Comparison of ENCODE assay signal across 14 cellular contexts in the genomic region with DNA sequence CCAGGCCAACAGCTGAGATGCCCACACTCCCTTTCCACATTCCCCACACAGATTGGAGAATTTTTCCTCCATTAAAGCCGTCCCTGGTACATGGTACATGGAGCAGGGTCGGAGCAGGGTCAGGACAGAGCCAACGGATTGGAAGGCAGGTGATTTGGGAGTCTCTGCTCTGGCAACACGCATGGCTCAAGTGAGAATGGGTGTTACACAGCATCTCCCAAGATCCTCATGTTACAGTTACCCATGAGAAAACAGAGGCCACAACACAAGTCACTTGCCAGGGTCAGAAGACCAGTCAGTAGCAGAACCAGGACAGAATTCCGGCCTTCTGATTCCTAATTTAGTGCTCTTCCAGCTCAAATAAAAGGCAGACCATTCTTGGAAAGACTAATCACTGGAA. TPM values are rescaled to one million over a fixed set of nuclear protein-coding genes. Genes with fewer than 3 reads are reported as not detected.
A peak's percentile ranks its signal among the peaks of the same experiment; 100 is the strongest.
DNase-seq lines count a peak whose midpoint lies in the region; ATAC-seq and TF ChIP-seq lines count a peak whose summit lies in the region.
"Had no signal": no experiment of that assay in that cellular context is flagged by ENCODE, and none has a peak within 500 bp of the region (broad histone marks: within the 10 kb centered on the region; RNA-seq: fewer than 3 reads in every experiment).

No MANE protein-coding gene starts in this region.

- H3K27ac Mint-ChIP-seq in neural crest cell (ENCODE audit: unreplicated experiment) (peak overlapping the region; percentile 57), glutamatergic neuron (ENCODE audit: unreplicated experiment) (no peak overlapping the region)
- H3K27ac Mint-ChIP-seq: progenitor cell of endocrine pancreas; T-helper 2 cell treated with Interferon-gamma antibody and Interleukin-4, amounts not matched to agents 5 μg/mL and 100 μg/mL, for 36 hours had no signal

- H3K4me1 ChIP-seq in SJCRH30: peaks cover 18% of the 10 kb centered on the region
- peaks cover 17% of the 10 kb centered on the region for H3K4me1 ChIP-seq in fibroblast of lung (ENCODE audit: control insufficient read depth, extremely low read depth, insufficient read depth, low read length)
- no peaks in the 10 kb centered on the region for H3K4me1 ChIP-seq in thyroid gland
- H3K4me1 ChIP-seq in Karpas-422 (ENCODE audit: low read length): no peaks in the 10 kb centered on the region

- no peaks in the 10 kb centered on the region for H4K20me1 ChIP-seq in fibroblast of lung (ENCODE audit: control insufficient read depth, extremely low read depth, insufficient read depth, low read length)
- no peaks in the 10 kb centered on the region for H4K20me1 ChIP-seq in Karpas-422 (ENCODE audit: insufficient read depth, low read depth, low read length)

- H2AFZ ChIP-seq in fibroblast of lung (ENCODE audit: low read length) (peak overlapping the region; percentile 81), Karpas-422 (ENCODE audit: low read length) (no peak overlapping the region)

- TF ChIP-seq CTCF in fibroblast of lung (conservative IDR thresholded peaks at IDR 0.05 in 1 of 2, IDR thresholded peaks at IDR 0.05 in 1 of 2; ENCODE audit: low read depth in 1 of 2, low read length in 2 of 2) (no peak), neural crest cell (conservative IDR thresholded peaks at IDR 0.05) (no peak), thyroid gland (IDR thresholded peaks at IDR 0.05) (no peak), glutamatergic neuron (IDR thresholded peaks at IDR 0.05; ENCODE audit: partially characterized antibody, unreplicated experiment) (no peak)

- 78 to 89% methylated on average over 5 of the region's 5 CpGs for WGBS in thyroid gland, 2 donors

- H3K79me2 ChIP-seq in fibroblast of lung (ENCODE audit: control insufficient read depth, insufficient read depth, low read length) (no peaks in the 10 kb centered on the region), Karpas-422 (ENCODE audit: low read length) (no peaks in the 10 kb centered on the region)

- H3K27me3 Mint-ChIP-seq in neural crest cell (ENCODE audit: low read depth) (no peaks in the 10 kb centered on the region), glutamatergic neuron (ENCODE audit: unreplicated experiment) (no peaks in the 10 kb centered on the region)
- H3K27me3 Mint-ChIP-seq: progenitor cell of endocrine pancreas had no signal

- no peaks in the 10 kb centered on the region for H3K9me3 Mint-ChIP-seq in neural crest cell
- H3K9me3 Mint-ChIP-seq in glutamatergic neuron (ENCODE audit: unreplicated experiment): peaks cover 3% of the 10 kb centered on the region
- H3K9me3 Mint-ChIP-seq: T-helper 2 cell treated with Interferon-gamma antibody and Interleukin-4, amounts not matched to agents 5 μg/mL and 100 μg/mL, for 36 hours had no signal

- TF ChIP-seq POLR2A in thyroid gland (IDR thresholded peaks at IDR 0.05): no peak

- no peaks in the 10 kb centered on the region for H3K9me2 ChIP-seq in Karpas-422 (replicated peaks; ENCODE audit: insufficient read depth, low read length)

- H3K4me1 Mint-ChIP-seq in neural crest cell (no peaks in the 10 kb centered on the region), glutamatergic neuron (ENCODE audit: low read depth, unreplicated experiment) (no peaks in the 10 kb centered on the region)

- H3K4me3 ChIP-seq in SJCRH30 (no peak overlapping the region), fibroblast of lung (replicated peaks in 1 of 4; ENCODE audit: control extremely low read depth in 1 of 4, insufficient read depth in 1 of 4, low read depth in 3 of 4, low read length in 4 of 4) (no peak overlapping the region), thyroid gland (replicated peaks in 1 of 3) (no peak overlapping the region), Karpas-422 (ENCODE audit: low read length) (no peak overlapping the region)
- H3K4me3 ChIP-seq: K562 had no signal

- no peak for ATAC-seq in GM18867 (IDR thresholded peaks at IDR 0.05; ENCODE audit: unreplicated experiment)
- no peak for ATAC-seq in HG02885 (IDR thresholded peaks at IDR 0.05; ENCODE audit: poor library complexity, unreplicated experiment)

- DNase-seq in SJCRH30: no peak
- DNase-seq in fibroblast of lung (ENCODE audit: low read depth in 2 of 2): peak; percentile 38 to 45
- no peak for DNase-seq in neural crest cell (ENCODE audit: low read depth, low spot score)
- DNase-seq in thyroid gland: no peak
- no peak for DNase-seq in glutamatergic neuron
- DNase-seq in Karpas-422: no peak
- DNase-seq: activated CD8-positive, alpha-beta memory T cell treated with anti-CD3 and anti-CD28 coated beads for 24 hours; NCI-H187 treated with DMSO at 0.1 percent for 48 hours had no signal

- no peaks in the 10 kb centered on the region for H3K9me3 ChIP-seq in SJCRH30 (replicated peaks)
- no peaks in the 10 kb centered on the region for H3K9me3 ChIP-seq in fibroblast of lung (ENCODE audit: control insufficient read depth, insufficient read depth, low read depth, low read length)
- H3K9me3 ChIP-seq in thyroid gland: no peaks in the 10 kb centered on the region
- no peaks in the 10 kb centered on the region for H3K9me3 ChIP-seq in Karpas-422 (ENCODE audit: low read length)

- H3K36me3 ChIP-seq in SJCRH30 (peaks cover 14% of the 10 kb centered on the region), fibroblast of lung (ENCODE audit: control insufficient read depth, insufficient read depth, low read length) (peaks cover 3% of the 10 kb centered on the region), thyroid gland (peaks cover 8 to 9% of the 10 kb centered on the region in 2 donors), Karpas-422 (ENCODE audit: insufficient read depth, low read length) (0 out of 2 replicates have a peak, but pooled peaks cover 7% of the 10 kb centered on the region)

- H3K9ac ChIP-seq in fibroblast of lung (ENCODE audit: insufficient read depth, low read length) (peak overlapping the region; percentile 53), Karpas-422 (ENCODE audit: low read length) (no peak overlapping the region)

- H3K27ac ChIP-seq in SJCRH30 (peak overlapping the region; percentile 85), fibroblast of lung (ENCODE audit: insufficient read depth, low read length) (peak overlapping the region; percentile 79), thyroid gland (peak overlapping the region; percentile 51 to 79 (median 73)), Karpas-422 (ENCODE audit: low read length) (no peak overlapping the region)
- H3K27ac ChIP-seq: epithelial cell of prostate had no signal

- H3K4me3 Mint-ChIP-seq in neural crest cell (no peak overlapping the region), glutamatergic neuron (ENCODE audit: unreplicated experiment) (no peak overlapping the region)
- H3K4me3 Mint-ChIP-seq: T-helper 2 cell treated with Interferon-gamma antibody and Interleukin-4, amounts not matched to agents 5 μg/mL and 100 μg/mL, for 36 hours had no signal

- H3K4me2 ChIP-seq in fibroblast of lung (ENCODE audit: extremely low read depth, insufficient read depth, low read length) (peak overlapping the region; percentile 11), Karpas-422 (ENCODE audit: low read depth, low read length, poor library complexity, severe bottlenecking) (no peak overlapping the region)

- intact Hi-C loops in thyroid gland (cut with DNase I): no loop called here

- H3K36me3 Mint-ChIP-seq in neural crest cell (ENCODE audit: low read depth): peaks cover 2% of the 10 kb centered on the region
- H3K36me3 Mint-ChIP-seq in glutamatergic neuron (ENCODE audit: unreplicated experiment): no peaks in the 10 kb centered on the region

- H3K27me3 ChIP-seq in SJCRH30 (no peaks in the 10 kb centered on the region), fibroblast of lung (ENCODE audit: control insufficient read depth, insufficient read depth, low read length) (no peaks in the 10 kb centered on the region), thyroid gland (no peaks in the 10 kb centered on the region), Karpas-422 (ENCODE audit: low read length) (no peaks in the 10 kb centered on the region)

RNA-seq across cellular contexts. Expression of gene F2, which starts 7.7 kb away (rescaled TPM):
- 0.06 and 0.15 TPM in 2 replicates for total RNA-seq in SJCRH30 (2014; rRNA removed; shearing (Covaris generic))
- not detected in 2 replicates for total RNA-seq in fibroblast of lung
- not detected in 2 replicates for polyA plus RNA-seq in fibroblast of lung
- not detected in 2 replicates for polyA plus RNA-seq in fibroblast of lung (2012)
- 0.31 TPM in 1 of 2 replicates, not detected in the other for polyA minus RNA-seq in fibroblast of lung (ENCODE audit: low replicate concordance)
- total RNA-seq in neural crest cell: not detected in 2 replicates
- total RNA-seq in thyroid gland: not detected
- 0.29 TPM for total RNA-seq in glutamatergic neuron (ENCODE audit: unreplicated experiment)
- total RNA-seq in Karpas-422 (2014; rRNA removed; shearing (Covaris generic); ENCODE audit: low replicate concordance): not detected in 2 replicates
- polyA plus RNA-seq: K562 had no signal

RNA-seq across cellular contexts. Expression of gene ZNF408, which starts 10.5 kb away (rescaled TPM):
- 8.5 and 8.7 TPM in 2 replicates for total RNA-seq in SJCRH30 (2014; rRNA removed; shearing (Covaris generic))
- total RNA-seq in fibroblast of lung (6.9 and 7.9 TPM in 2 replicates), neural crest cell (13.7 and 15.3 TPM in 2 replicates), thyroid gland (10 to 100 TPM in 3 of 4 donors, 1 to 10 TPM in 1; 9.8 to 17.8 (median 12.5) TPM), glutamatergic neuron (ENCODE audit: unreplicated experiment) (10.6 TPM)
- polyA plus RNA-seq in fibroblast of lung: 4.2 and 5.9 TPM in 2 replicates
- 6.1 and 8.3 TPM in 2 replicates for polyA plus RNA-seq in fibroblast of lung (2012)
- 6.3 and 12.7 TPM in 2 replicates for polyA minus RNA-seq in fibroblast of lung (ENCODE audit: low replicate concordance)
- 5.1 and 7.4 TPM in 2 replicates for total RNA-seq in Karpas-422 (2014; rRNA removed; shearing (Covaris generic); ENCODE audit: low replicate concordance)

RNA-seq across cellular contexts. Expression of gene ARHGAP1, which starts 10.9 kb away (rescaled TPM):
- total RNA-seq in SJCRH30 (2014; rRNA removed; shearing (Covaris generic)): 21.7 and 21.8 TPM in 2 replicates
- total RNA-seq in fibroblast of lung (28.8 and 38.0 TPM in 2 replicates), neural crest cell (31.9 and 32.2 TPM in 2 replicates), thyroid gland (10 to 100 TPM; 30.8 to 57.9 (median 47.7) TPM), glutamatergic neuron (ENCODE audit: unreplicated experiment) (38.4 TPM)
- 34.4 and 41.0 TPM in 2 replicates for polyA plus RNA-seq in fibroblast of lung
- polyA plus RNA-seq in fibroblast of lung (2012): 118 TPM in 2 replicates
- polyA minus RNA-seq in fibroblast of lung (ENCODE audit: low replicate concordance): 749 and 906 TPM in 2 replicates
- 13.6 and 23.4 TPM in 2 replicates for total RNA-seq in Karpas-422 (2014; rRNA removed; shearing (Covaris generic); ENCODE audit: low replicate concordance)

Comparison
In these comparisons a context has a peak if more than half of its experiments do, and no peak if none do; other contexts are left out.
1. DNase-seq: peak in fibroblast of lung (2 of 2); none in SJCRH30 (0 of 2), neural crest cell (single experiment), thyroid gland (0 of 2), glutamatergic neuron (single experiment) and Karpas-422 (single experiment).